8 cellular contexts compared by ENCODE assay signal in genomic region chr1:6496890-6497214, GRCh38. TPM values are rescaled to one million over a fixed set of nuclear protein-coding genes. Genes with fewer than 3 reads are reported as not detected.
DNase-seq lines count a peak whose midpoint lies in the region; ATAC-seq and TF ChIP-seq lines count a peak whose summit lies in the region.

No MANE protein-coding gene starts in this region.

- 7 to 17% (median 9%) methylated on average over 6 to 20 of the region's 21 CpGs for WGBS in psoas muscle, 3 donors

- TF ChIP-seq CTCF in fibroblast of the aortic adventitia (IDR thresholded peaks at IDR 0.05; ENCODE audit: insufficient read depth, low read length) = no peak
- no peak for TF ChIP-seq CTCF in psoas muscle (IDR thresholded peaks at IDR 0.05)

- peak overlapping the region; percentile 72 for H3K4me3 Mint-ChIP-seq in T-helper 17 cell

- DNase-seq in T-helper 17 cell = no peak
- no peak for DNase-seq in fibroblast of the aortic adventitia (ENCODE audit: low read depth)
- no peak for DNase-seq in psoas muscle
- no peak for DNase-seq in T1000 (lab: John Stamatoyannopoulos, UW)
- DNase-seq in NCI-H2171 treated with DMSO at 0.1 percent for 48 hours (lab: John Stamatoyannopoulos, UW) = no peak
- DNase-seq in C1 segment of cervical spinal cord (lab: John Stamatoyannopoulos, UW) = no peak

- peaks cover 4% of the 10 kb centered on the region for H3K27me3 Mint-ChIP-seq in T-helper 17 cell

- peaks cover 22% of the 10 kb centered on the region for H3K4me1 ChIP-seq in ES-I3 (ENCODE audit: insufficient read depth, low read length)
- H3K4me1 ChIP-seq in psoas muscle = peaks cover 12% of the 10 kb centered on the region

- H3K4me3 ChIP-seq in fibroblast of the aortic adventitia (ENCODE audit: low read depth, low read length) = peak overlapping the region; percentile 82
- H3K4me3 ChIP-seq in psoas muscle = peak overlapping the region; percentile 60

- ATAC-seq in T-helper 17 cell = no peak
- no peak for ATAC-seq in psoas muscle
- ATAC-seq in GM18861 (IDR thresholded peaks at IDR 0.05; ENCODE audit: unreplicated experiment) = no peak

- H3K9me3 ChIP-seq in ES-I3 (ENCODE audit: control insufficient read depth, insufficient read depth, low read length) (no peaks in the 10 kb centered on the region), T-helper 17 cell (ENCODE audit: control insufficient read depth, low read length, poor library complexity, severe bottlenecking) (no peaks in the 10 kb centered on the region), psoas muscle (no peaks in the 10 kb centered on the region)

- H3K27ac Mint-ChIP-seq in T-helper 17 cell = no peak overlapping the region

- no peak overlapping the region for H3K27ac ChIP-seq in psoas muscle

- intact Hi-C loops in psoas muscle (cut with DNase I) = no loop called here

- H3K9ac ChIP-seq in ES-I3 (ENCODE audit: low read depth, low read length) = peak overlapping the region; percentile 56

- H3K36me3 ChIP-seq in ES-I3 (ENCODE audit: insufficient read depth, low read length) = no peaks in the 10 kb centered on the region
- H3K36me3 ChIP-seq in psoas muscle (ENCODE audit: insufficient read depth in 1 of 2, low read depth in 1 of 2) = no peaks in the 10 kb centered on the region

- H3K36me3 Mint-ChIP-seq in T-helper 17 cell (ENCODE audit: low read depth) = no peaks in the 10 kb centered on the region

- peaks cover 17% of the 10 kb centered on the region for H3K4me1 Mint-ChIP-seq in T-helper 17 cell

- peaks cover 0 to 24% (median 4%) of the 10 kb centered on the region in 3 donors for H3K27me3 ChIP-seq in psoas muscle (ENCODE audit: insufficient read depth in 3 of 3, low read length in 2 of 3)

RNA-seq across cellular contexts. Expression of gene PLEKHG5, which starts 5.4 kb away (rescaled TPM):
- 10 to 100 TPM; 10.8 to 12.8 TPM for total RNA-seq in T-helper 17 cell
- total RNA-seq in fibroblast of the aortic adventitia (ENCODE audit: low replicate concordance) = 3.8 and 5.1 TPM in 2 replicates
- 1 to 10 TPM; 2.6 to 3.3 (median 3.2) TPM for total RNA-seq in psoas muscle
- polyA plus RNA-seq in psoas muscle = 1 to 10 TPM; 1.5 to 2.3 (median 2.0) TPM

RNA-seq across cellular contexts. Expression of gene TNFRSF25, which starts 30.9 kb away (rescaled TPM):
- total RNA-seq in T-helper 17 cell (100 to 1,000 TPM; 393 to 433 TPM), fibroblast of the aortic adventitia (ENCODE audit: low replicate concordance) (2.0 and 4.4 TPM in 2 replicates), psoas muscle (1 to 10 TPM; 1.5 to 2.6 (median 2.2) TPM)
- polyA plus RNA-seq in psoas muscle = 1 to 10 TPM; 1.5 to 2.7 (median 1.6) TPM

RNA-seq across cellular contexts. Expression of gene NOL9, which starts 57.5 kb away (rescaled TPM):
- total RNA-seq in T-helper 17 cell (10 to 100 TPM; 62.3 to 77.7 TPM), fibroblast of the aortic adventitia (ENCODE audit: low replicate concordance) (32.0 and 44.9 TPM in 2 replicates), psoas muscle (10 to 100 TPM; 17.1 to 26.1 (median 22.8) TPM)
- polyA plus RNA-seq in psoas muscle = 10 to 100 TPM in 1 of 3 donors, 1 to 10 TPM in 2; 5.0 to 10.6 (median 9.5) TPM

RNA-seq across cellular contexts. Expression of gene TAS1R1, which starts 58.3 kb away (rescaled TPM):
- not detected for total RNA-seq in T-helper 17 cell
- not detected in 2 replicates for total RNA-seq in fibroblast of the aortic adventitia (ENCODE audit: low replicate concordance)
- not detected for total RNA-seq in psoas muscle
- polyA plus RNA-seq in psoas muscle = under 1 TPM in 2 of 3 donors, not detected in 1; 0.04 to 0.16 TPM

Comparison
In these comparisons a context has a peak if more than half of its experiments do, and no peak if none do; other contexts are left out.
1. RNA of gene TNFRSF25, which starts 30.9 kb away (total RNA-seq): 393 to 433 TPM in T-helper 17 cell; 1.5 to 2.6 TPM in psoas muscle and 2.0 to 4.4 TPM in fibroblast of the aortic adventitia; every median in the first group is over 10 times any median in the second.